9 cellular contexts compared by ENCODE assay signal in genomic region chr12:4910502-4911315, GRCh38. TPM values are rescaled to one million over a fixed set of nuclear protein-coding genes. Genes with fewer than 3 reads are reported as not detected.
DNase-seq lines count a peak whose midpoint lies in the region; ATAC-seq, FAIRE-seq and TF ChIP-seq lines count a peak whose summit lies in the region.
"Had no signal": no experiment of that assay in that cellular context is flagged by ENCODE, and none has a peak within 500 bp of the region (broad histone marks: within the 10 kb centered on the region; RNA-seq: fewer than 3 reads in every experiment).

No MANE protein-coding gene starts in this region.

- H3K27me3 ChIP-seq in small intestine (ENCODE audit: control insufficient read depth in 2 of 2, insufficient read depth in 2 of 2, low read length in 2 of 2): peaks cover 9 to 38% of the 10 kb centered on the region in 2 donors

- no peak for TF ChIP-seq CTCF in WTC11 (IDR thresholded peaks at IDR 0.05)
- TF ChIP-seq CTCF in glutamatergic neuron (IDR thresholded peaks at IDR 0.05; ENCODE audit: partially characterized antibody, unreplicated experiment): no peak

- ATAC-seq in WTC11: no peak
- ATAC-seq: A549 had no signal

- H3K9me3 Mint-ChIP-seq in WTC11 (peaks cover 6% of the 10 kb centered on the region), glutamatergic neuron (ENCODE audit: unreplicated experiment) (peaks cover 8% of the 10 kb centered on the region)

- peaks cover 11% of the 10 kb centered on the region for H3K36me3 Mint-ChIP-seq in WTC11
- H3K36me3 Mint-ChIP-seq in glutamatergic neuron (ENCODE audit: unreplicated experiment): peaks cover 8% of the 10 kb centered on the region

- H3K4me1 Mint-ChIP-seq in WTC11 (peaks cover 13% of the 10 kb centered on the region), glutamatergic neuron (ENCODE audit: low read depth, unreplicated experiment) (peaks cover 3% of the 10 kb centered on the region)

- no peak overlapping the region for H3K27ac Mint-ChIP-seq in WTC11
- H3K27ac Mint-ChIP-seq in glutamatergic neuron (ENCODE audit: unreplicated experiment): no peak overlapping the region

- H3K36me3 ChIP-seq in small intestine (ENCODE audit: control insufficient read depth in 2 of 2, insufficient read depth in 2 of 2, low read length in 2 of 2): no peaks in the 10 kb centered on the region

- 2 to 3% (median 2%) methylated on average over 45 to 49 of the region's 49 CpGs for WGBS in small intestine, 3 donors

- no peak overlapping the region for H3K27ac ChIP-seq in small intestine (ENCODE audit: low read depth in 1 of 2, low read length in 1 of 2)
- H3K27ac ChIP-seq: A549 had no signal

- POLR2A ChIA-PET in WTC11 (lab: Charles Lee): no interaction called here

- peak overlapping the region; percentile 82 for H3K4me3 Mint-ChIP-seq in WTC11
- H3K4me3 Mint-ChIP-seq in glutamatergic neuron (ENCODE audit: unreplicated experiment): peak overlapping the region; percentile 93

- H3K27me3 Mint-ChIP-seq in WTC11 (ENCODE audit: low read depth): peaks cover 16% of the 10 kb centered on the region
- peaks cover 20% of the 10 kb centered on the region for H3K27me3 Mint-ChIP-seq in glutamatergic neuron (ENCODE audit: unreplicated experiment)

- no peak for FAIRE-seq in small intestine (lab: Jason Lieb, UNC)
- FAIRE-seq: A549 had no signal

- H3K4me3 ChIP-seq in small intestine (ENCODE audit: low read depth in 1 of 2, low read length in 2 of 2): peak overlapping the region; percentile 8 to 21
- H3K4me3 ChIP-seq: A549 had no signal

- DNase-seq in NCI-H2081 (lab: John Stamatoyannopoulos, UW): peak; percentile 60 to 77
- DNase-seq in NCI-H2081 treated with DMSO at 0.1 percent for 48 hours (lab: John Stamatoyannopoulos, UW): no peak
- peak; percentile 21 for DNase-seq in WTC11 (ENCODE audit: low spot score)
- peak; percentile 43 for DNase-seq in glutamatergic neuron
- no peak for DNase-seq in small intestine
- no peak for DNase-seq in dermis blood vessel endothelial cell
- DNase-seq in kidney tubule cell (ENCODE audit: low spot score): no peak
- DNase-seq in OCI-M2 (lab: John Stamatoyannopoulos, UW; ENCODE audit: unreplicated experiment): no peak

- peaks cover 0 to 4% of the 10 kb centered on the region in 2 donors for H3K4me1 ChIP-seq in small intestine (ENCODE audit: control insufficient read depth in 2 of 2, insufficient read depth in 1 of 2, low read depth in 1 of 2, low read length in 1 of 2)
- H3K4me1 ChIP-seq: A549 had no signal

- H3K9me3 ChIP-seq in small intestine (ENCODE audit: control insufficient read depth, low read depth): no peaks in the 10 kb centered on the region
- H3K9me3 ChIP-seq: A549 had no signal

- CTCF ChIA-PET in WTC11 (lab: Charles Lee): interaction anchor here (0.9 to 5.8 kb wide), 9 partner anchors 9 to 528 kb away, joined by 3 to 37 read pairs (median 6); a partner anchor contains a TSS

TF ChIP-seq in WTC11, 78 proteins besides CTCF, POLR2A, EP300 and RAD21:
- TF ChIP-seq TCF7 (CRISPR knock-in tag; IDR thresholded peaks at IDR 0.05; ENCODE audit: low read depth): no peak
- TF ChIP-seq OVOL2 (CRISPR knock-in tag; IDR thresholded peaks at IDR 0.05; ENCODE audit: borderline replicate concordance): no peak
- TF ChIP-seq CREB1 (CRISPR knock-in tag; IDR thresholded peaks at IDR 0.05): no peak

RNA-seq across cellular contexts. Expression of gene KCNA1, which starts 1.0 kb away (rescaled TPM):
- total RNA-seq in WTC11 (2021): 0.04 to 0.11 TPM (median 0.07 TPM) in 3 replicates
- total RNA-seq in glutamatergic neuron (ENCODE audit: unreplicated experiment): 0.05 TPM
- under 1 TPM in 1 of 3 donors, not detected in 2; 0.01 TPM for polyA plus RNA-seq in small intestine
- under 0.01 TPM in 1 of 2 replicates, not detected in the other for total RNA-seq in dermis blood vessel endothelial cell
- polyA plus RNA-seq: A549 had no signal

Comparison
In these comparisons a context has a peak if more than half of its experiments do, and no peak if none do; other contexts are left out.
1. DNase-seq: peak in NCI-H2081 (2 of 2), WTC11 (single experiment) and glutamatergic neuron (single experiment); none in NCI-H2081 treated with DMSO at 0.1 percent for 48 hours (single experiment), small intestine (single experiment), dermis blood vessel endothelial cell (single experiment), kidney tubule cell (single experiment) and OCI-M2 (single experiment).